ENCODE assay signal across 1 cellular context in the genomic region with DNA sequence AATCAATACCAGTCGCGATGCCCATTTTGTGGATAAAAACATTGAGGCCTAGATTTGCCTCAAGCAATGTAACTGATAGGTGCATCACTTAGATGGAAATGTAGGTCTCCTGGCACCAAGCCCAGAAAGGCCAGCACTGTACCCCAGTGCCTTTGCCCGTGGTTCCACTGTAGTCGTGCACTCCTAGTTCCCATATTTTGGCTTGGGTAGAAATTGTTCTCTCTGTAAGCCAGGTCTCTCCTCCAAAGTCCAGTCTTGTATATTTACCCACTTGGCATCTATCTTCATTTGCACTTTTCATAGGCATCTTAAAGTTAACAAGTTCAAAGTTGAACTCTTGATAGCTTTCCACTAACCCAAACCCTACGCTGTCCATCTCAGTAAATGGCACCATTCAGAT.
TF ChIP-seq lines count a peak whose summit lies in the region.

No MANE protein-coding gene starts in this region.

TF ChIP-seq in HepG2, 621 proteins besides CTCF, POLR2A, EP300 and RAD21 (continued from another document):
- TF ChIP-seq, protein P1, sequence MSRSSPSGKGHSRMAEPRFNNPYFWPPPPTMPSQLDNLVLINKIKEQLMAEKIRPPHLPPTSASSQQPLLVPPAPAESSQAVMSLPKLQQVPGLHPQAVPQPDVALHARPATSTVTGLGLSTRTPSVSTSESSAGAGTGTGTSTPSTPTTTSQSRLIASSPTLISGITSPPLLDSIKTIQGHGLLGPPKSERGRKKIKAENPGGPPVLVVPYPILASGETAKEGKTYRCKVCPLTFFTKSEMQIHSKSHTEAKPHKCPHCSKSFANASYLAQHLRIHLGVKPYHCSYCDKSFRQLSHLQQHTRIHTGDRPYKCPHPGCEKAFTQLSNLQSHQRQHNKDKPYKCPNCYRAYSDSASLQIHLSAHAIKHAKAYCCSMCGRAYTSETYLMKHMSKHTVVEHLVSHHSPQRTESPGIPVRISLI (CRISPR knock-in tag; IDR thresholded peaks at IDR 0.05; ENCODE audit: borderline replicate concordance): no peak
- TF ChIP-seq ZNF879 (CRISPR knock-in tag; IDR thresholded peaks at IDR 0.05): no peak
- no peak for TF ChIP-seq KAT8 (CRISPR knock-in tag; IDR thresholded peaks at IDR 0.05)
- no peak for TF ChIP-seq ZNF652 (CRISPR knock-in tag; IDR thresholded peaks at IDR 0.05; ENCODE audit: borderline replicate concordance, low read depth)
- no peak for TF ChIP-seq HES4 (CRISPR knock-in tag; IDR thresholded peaks at IDR 0.05; ENCODE audit: borderline replicate concordance)
- TF ChIP-seq, protein P2, sequence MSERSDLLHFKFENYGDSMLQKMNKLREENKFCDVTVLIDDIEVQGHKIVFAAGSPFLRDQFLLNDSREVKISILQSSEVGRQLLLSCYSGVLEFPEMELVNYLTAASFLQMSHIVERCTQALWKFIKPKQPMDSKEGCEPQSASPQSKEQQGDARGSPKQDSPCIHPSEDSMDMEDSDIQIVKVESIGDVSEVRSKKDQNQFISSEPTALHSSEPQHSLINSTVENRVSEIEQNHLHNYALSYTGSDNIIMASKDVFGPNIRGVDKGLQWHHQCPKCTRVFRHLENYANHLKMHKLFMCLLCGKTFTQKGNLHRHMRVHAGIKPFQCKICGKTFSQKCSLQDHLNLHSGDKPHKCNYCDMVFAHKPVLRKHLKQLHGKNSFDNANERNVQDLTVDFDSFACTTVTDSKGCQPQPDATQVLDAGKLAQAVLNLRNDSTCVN (CRISPR knock-in tag; IDR thresholded peaks at IDR 0.05; ENCODE audit: borderline replicate concordance): no peak
